Comparison of ENCODE assay signal across 10 cellular contexts in the genomic region with DNA sequence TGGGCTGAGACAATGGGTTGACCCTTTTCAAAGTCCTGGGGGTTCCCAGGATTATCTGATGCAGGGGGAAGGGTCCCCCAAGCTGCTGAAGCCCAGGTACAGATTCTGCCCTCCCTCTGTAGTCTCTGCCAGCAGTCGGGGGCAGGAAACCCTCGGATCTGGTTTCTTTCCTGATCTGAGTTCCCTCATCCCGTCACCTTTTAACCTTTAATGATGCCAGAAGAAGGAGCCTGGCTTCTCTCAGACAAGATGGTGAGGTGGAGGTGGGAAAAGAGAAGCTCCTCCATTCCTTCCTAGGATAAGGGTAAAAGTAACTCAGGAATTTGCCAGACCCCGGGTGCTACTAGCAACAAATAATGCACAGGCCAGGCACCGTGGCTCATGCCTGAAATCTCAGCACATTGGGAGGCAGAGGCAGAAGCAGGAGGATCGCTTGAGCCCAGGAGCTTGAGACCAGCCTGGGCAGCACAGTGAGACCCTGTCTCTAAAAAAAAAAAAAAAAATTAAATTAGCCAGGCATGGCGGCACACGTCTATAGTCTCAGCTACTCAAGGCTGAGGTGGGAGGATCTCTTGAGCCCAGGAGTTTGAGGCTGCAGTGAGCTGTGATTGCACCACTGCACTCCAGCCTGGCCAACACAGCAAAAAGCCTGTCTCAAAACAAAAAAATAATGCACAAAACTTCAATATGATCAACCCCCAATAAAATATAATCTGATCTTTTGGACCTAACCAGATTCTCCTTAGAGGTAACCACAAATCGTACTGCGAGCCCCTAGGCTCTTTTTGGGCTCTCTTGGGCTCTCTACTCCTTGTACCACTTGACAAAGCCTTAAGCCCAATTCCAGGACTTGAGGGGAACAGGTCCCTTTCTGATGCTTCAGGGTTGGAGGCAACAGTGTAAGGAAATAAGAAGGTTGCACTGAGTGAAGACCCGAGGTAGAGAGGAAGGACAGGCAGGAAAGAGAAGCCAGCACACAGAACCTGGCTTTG. TPM values are rescaled to one million over a fixed set of nuclear protein-coding genes. Genes with fewer than 3 reads are reported as not detected.
A peak's percentile ranks its signal among the peaks of the same experiment; 100 is the strongest.
DNase-seq lines count a peak whose midpoint lies in the region; ATAC-seq, FAIRE-seq and TF ChIP-seq lines count a peak whose summit lies in the region.
"Had no signal": no experiment of that assay in that cellular context is flagged by ENCODE, and none has a peak within 500 bp of the region (broad histone marks: within the 10 kb centered on the region; RNA-seq: fewer than 3 reads in every experiment).

No MANE protein-coding gene starts in this region.

- peak overlapping the region; percentile 35; the same call in 1 of the 2 replicates for H2BK5ac ChIP-seq in H1 (ENCODE audit: low read depth, low read length)

- H3K9ac ChIP-seq in H1 (replicated peaks in 1 of 4; ENCODE audit: extremely low read depth in 1 of 4, low read depth in 3 of 4, low read length in 3 of 4), result no peak overlapping the region

- WGBS in H1 (ENCODE audit: extremely low coverage in 1 of 2, insufficient coverage in 1 of 2, insufficient read length in 1 of 2, insufficient replicate concordance in 2 of 2, low coverage in 1 of 2, low lambda C conversion rate in 2 of 2, missing lambda C conversion rate in 1 of 2), 2 experiments, result 91% methylated on average over 11 of the region's 11 CpGs; no CpG with 5 or more reads in 1 of the 2 experiments

- no peak overlapping the region for H2BK12ac ChIP-seq in H1 (ENCODE audit: low read depth, low read length)

- peaks cover 17% of the 10 kb centered on the region for H3K36me3 Mint-ChIP-seq in nephron (ENCODE audit: low read depth)

- FAIRE-seq in H1 (lab: Jason Lieb, UNC), result no peak
- no peak for FAIRE-seq in D721Med (lab: Jason Lieb, UNC)
- FAIRE-seq: endometrium had no signal

- no peak overlapping the region for H3K14ac ChIP-seq in H1 (ENCODE audit: insufficient read length)

- no peak for TF ChIP-seq RAD21 in H1 (IDR thresholded peaks at IDR 0.05 in 1 of 2, conservative IDR thresholded peaks at IDR 0.05 in 1 of 2; ENCODE audit: low read depth in 2 of 2, low read length in 2 of 2)

- no peak for DNase-seq in cardiac muscle cell (ENCODE audit: low read depth in 1 of 2, low spot score in 1 of 2)
- DNase-seq in cardiac septum (ENCODE audit: low spot score), result no peak
- DNase-seq in H1 (ENCODE audit: low read depth in 1 of 2, low spot score in 2 of 2), result no peak
- no peak for DNase-seq in uterus
- DNase-seq in D721Med (ENCODE audit: insufficient read length, low spot score), result no peak
- no peak for DNase-seq in activated gamma-delta T cell (lab: John Stamatoyannopoulos, UW)
- DNase-seq: NCI-H2029 treated with DMSO at 0.1 percent for 48 hours had no signal

- intact Hi-C loops in cardiac septum (cut with DNase I) (no loop called here), uterus (cut with DNase I; ENCODE audit: low total_unique reads) (no loop called here)

- TF ChIP-seq CTCF in cardiac muscle cell (IDR thresholded peaks at IDR 0.05; ENCODE audit: low read depth, low read length) (no peak), H1 (IDR thresholded peaks at IDR 0.05; ENCODE audit: control extremely low read depth in 1 of 3, insufficient read depth in 1 of 3, low read depth in 1 of 3, low read length in 3 of 3) (no peak), nephron (IDR thresholded peaks at IDR 0.05; ENCODE audit: unreplicated experiment in 3 of 3) (no peak), uterus (IDR thresholded peaks at IDR 0.05) (no peak), D721Med (IDR thresholded peaks at IDR 0.05; ENCODE audit: insufficient read depth, missing control alignments) (no peak)

- no peak overlapping the region for H3K4ac ChIP-seq in H1 (replicated peaks; ENCODE audit: insufficient read length, low read depth, low read length)

- no peaks in the 10 kb centered on the region for H3K27me3 Mint-ChIP-seq in nephron (ENCODE audit: low read depth)

- no peaks in the 10 kb centered on the region for H3K36me3 ChIP-seq in cardiac muscle cell
- no peaks in the 10 kb centered on the region for H3K36me3 ChIP-seq in H1 (ENCODE audit: control insufficient read depth in 2 of 4, insufficient read depth in 4 of 4, low read length in 3 of 4)
- H3K36me3 ChIP-seq in uterus, result no peaks in the 10 kb centered on the region

- no peak overlapping the region for H2AFZ ChIP-seq in H1 (ENCODE audit: low read length)

- POLR2A ChIA-PET in H1 (lab: Charles Lee; ENCODE audit: partially characterized antibody), result interaction anchor here (1.1 kb wide), 1 partner anchor 44 kb away, joined by 4 read pairs; the partner anchor contains the start of gene CPSF4L

- H3K27ac ChIP-seq in cardiac muscle cell (peak overlapping the region; percentile 69), H1 (ENCODE audit: low read depth, low read length) (no peak overlapping the region), uterus (peak overlapping the region; percentile 97 to 99)

- H3K23me2 ChIP-seq in H1 (ENCODE audit: low read depth, low read length), result peaks cover 10% of the 10 kb centered on the region; the same call in 1 of the 2 replicates

- ATAC-seq in GM19467 (IDR thresholded peaks at IDR 0.05; ENCODE audit: unreplicated experiment), result no peak

- no peak overlapping the region for H4K91ac ChIP-seq in H1 (replicated peaks; ENCODE audit: insufficient read length, low read length)

- H2BK20ac ChIP-seq in H1 (ENCODE audit: low read length), result no peak overlapping the region

- H3K27me3 ChIP-seq in cardiac muscle cell (no peaks in the 10 kb centered on the region), H1 (replicated peaks in 1 of 4; ENCODE audit: control insufficient read depth in 3 of 4, extremely low read depth in 1 of 4, insufficient read depth in 3 of 4, low read length in 3 of 4) (no peaks in the 10 kb centered on the region), uterus (no peaks in the 10 kb centered on the region)

- no peaks in the 10 kb centered on the region for H3K9me3 Mint-ChIP-seq in nephron

- peaks cover 0 to 31% of the 10 kb centered on the region in 2 experiments; a peak in 1 of 4 replicates for H3K79me2 ChIP-seq in H1 (ENCODE audit: control insufficient read depth in 1 of 2, insufficient read depth in 2 of 2, low read length in 2 of 2)

- no peak overlapping the region for H4K5ac ChIP-seq in H1 (ENCODE audit: insufficient read length, low read depth, low read length)

- peak overlapping the region in 1 of 2 experiments; percentile 12; a peak in 2 of 4 replicates for H3K4me2 ChIP-seq in H1 (ENCODE audit: insufficient read depth in 1 of 2, low read depth in 2 of 2, low read length in 2 of 2)

- H2AK5ac ChIP-seq in H1 (ENCODE audit: low read depth, low read length), result peak overlapping the region; percentile 33; the same call in 1 of the 2 replicates

- peak overlapping the region; percentile 85 for H2BK120ac ChIP-seq in H1 (replicated peaks; ENCODE audit: low read depth, low read length)

- H3K56ac ChIP-seq in H1 (replicated peaks; ENCODE audit: insufficient read length, low read depth, low read length), result no peak overlapping the region

- peak overlapping the region; percentile 89 to 94 (median 91) for H3K27ac Mint-ChIP-seq in nephron

- no peak overlapping the region for H3K18ac ChIP-seq in H1 (ENCODE audit: extremely low read depth, low read length)

- CTCF ChIA-PET in H1 (lab: Charles Lee; ENCODE audit: partially characterized antibody), result interaction anchor here (0.6 to 8.5 kb wide), 18 partner anchors 6 to 350 kb away, joined by 3 to 53 read pairs (median 3); no protein-coding TSS in a partner anchor

- no peak overlapping the region; the same call in 1 of the 2 replicates for H2BK15ac ChIP-seq in H1 (ENCODE audit: low read length)

- peak overlapping the region; percentile 72 to 79 (median 77) for H3K4me3 Mint-ChIP-seq in nephron

- H3K79me1 ChIP-seq in H1 (ENCODE audit: low read depth, low read length), result no peaks in the 10 kb centered on the region; the same call in none of the 2 replicates

- peaks cover 0 to 2% of the 10 kb centered on the region in 2 experiments for H4K20me1 ChIP-seq in H1 (replicated peaks in 1 of 2; ENCODE audit: control insufficient read depth in 1 of 2, insufficient read depth in 2 of 2, low read length in 2 of 2)

- TF ChIP-seq POLR2A in H1 (IDR thresholded peaks at IDR 0.05; ENCODE audit: control extremely low read depth in 1 of 2, low read depth in 2 of 2, low read length in 2 of 2) (no peak), uterus (IDR thresholded peaks at IDR 0.05) (no peak)

- no peak overlapping the region for H4K8ac ChIP-seq in H1 (ENCODE audit: extremely low read depth, insufficient read depth, low read length)

- no peak for TF ChIP-seq EP300 in H1 (IDR thresholded peaks at IDR 0.05; ENCODE audit: borderline replicate concordance in 1 of 2, low read depth in 2 of 2, low read length in 2 of 2)

- no peaks in the 10 kb centered on the region for H3K9me3 ChIP-seq in cardiac muscle cell (ENCODE audit: low read depth)
- H3K9me3 ChIP-seq in H1 (ENCODE audit: insufficient read depth in 2 of 2, low read depth in 1 of 2, low read length in 1 of 2), result no peaks in the 10 kb centered on the region
- no peaks in the 10 kb centered on the region for H3K9me3 ChIP-seq in uterus

- H3K4me1 ChIP-seq in cardiac muscle cell (ENCODE audit: low read depth), result peaks cover 44% of the 10 kb centered on the region
- peaks cover 10 to 28% (median 23%) of the 10 kb centered on the region in 4 experiments for H3K4me1 ChIP-seq in H1 (replicated peaks in 1 of 4; ENCODE audit: control insufficient read depth in 3 of 4, insufficient read depth in 4 of 4, low read length in 3 of 4)
- H3K4me1 ChIP-seq in uterus, result peaks cover 0 to 5% of the 10 kb centered on the region in 2 donors

- peaks cover 68% of the 10 kb centered on the region for H3K4me1 Mint-ChIP-seq in nephron

- H3K23ac ChIP-seq in H1 (ENCODE audit: insufficient read length), result no peak overlapping the region

- H3K4me3 ChIP-seq in cardiac muscle cell (no peak overlapping the region), H1 (ENCODE audit: extremely low read depth in 1 of 4, insufficient read depth in 2 of 4, low read depth in 3 of 4, low read length in 4 of 4) (no peak overlapping the region), uterus (peak overlapping the region in 1 of 2 donors; percentile 36)

RNA-seq across cellular contexts. Expression of gene CDC42EP4, which starts 5.7 kb away (rescaled TPM):
- 18.9 and 24.9 TPM in 2 replicates for total RNA-seq in cardiac muscle cell
- polyA plus RNA-seq in cardiac muscle cell, result 17.9 and 24.4 TPM in 2 replicates
- 41.3 TPM for total RNA-seq in cardiac septum
- total RNA-seq in H1 (2021; fragmentation: NEBNext Ultra II Directional; extraction: Animal tissue kit (Norgen Biotek cat#: 25700)), result 12.6 and 13.1 TPM in 2 replicates
- 8.8 and 13.9 TPM in 2 replicates for polyA plus RNA-seq in H1 (2011; rRNA removed)
- 10.7 TPM for polyA plus RNA-seq in H1 (2011; cell fraction: cytosol; rRNA removed)
- polyA plus RNA-seq in H1 (2011; cell fraction: nucleus; rRNA removed), result 12.2 TPM
- 8.2 to 11.6 TPM (median 10.3 TPM) in 4 replicates for polyA plus RNA-seq in H1 (2012, experiment 1 of 2)
- polyA plus RNA-seq in H1 (2012, experiment 2 of 2), result 11.4 TPM
- 6.2 TPM for polyA plus RNA-seq in H1 (2013, experiment 1 of 2)
- 6.5 TPM for polyA plus RNA-seq in H1 (2013, experiment 2 of 2)
- 10.9 and 12.7 TPM in 2 replicates for polyA minus RNA-seq in H1 (2011; rRNA and poly(A)+ RNA removed)
- polyA minus RNA-seq in H1 (2011; cell fraction: cytosol; rRNA and poly(A)+ RNA removed), result 13.9 TPM
- polyA minus RNA-seq in H1 (2011; cell fraction: nucleus; rRNA and poly(A)+ RNA removed), result 19.5 TPM
- total RNA-seq in uterus, result 100 to 1,000 TPM in 1 of 4 donors, 10 to 100 TPM in 3; 26.6 to 131 (median 70.7) TPM

RNA-seq across cellular contexts. Expression of gene CPSF4L, which starts 44.5 kb away (rescaled TPM):
- not detected in 2 replicates for total RNA-seq in cardiac muscle cell
- not detected in 2 replicates for polyA plus RNA-seq in cardiac muscle cell
- total RNA-seq in cardiac septum, result not detected
- not detected in 2 replicates for total RNA-seq in H1 (2021; fragmentation: NEBNext Ultra II Directional; extraction: Animal tissue kit (Norgen Biotek cat#: 25700))
- polyA plus RNA-seq in H1 (2011; rRNA removed), result 0.28 TPM in 1 of 2 replicates, not detected in the other
- polyA plus RNA-seq in H1 (2011; cell fraction: cytosol; rRNA removed), result not detected
- polyA plus RNA-seq in H1 (2011; cell fraction: nucleus; rRNA removed), result not detected
- not detected in 4 replicates for polyA plus RNA-seq in H1 (2012, experiment 1 of 2)
- not detected for polyA plus RNA-seq in H1 (2012, experiment 2 of 2)
- not detected for polyA plus RNA-seq in H1 (2013, experiment 1 of 2)
- polyA plus RNA-seq in H1 (2013, experiment 2 of 2), result not detected
- polyA minus RNA-seq in H1 (2011; rRNA and poly(A)+ RNA removed), result not detected in 2 replicates
- polyA minus RNA-seq in H1 (2011; cell fraction: cytosol; rRNA and poly(A)+ RNA removed), result not detected
- not detected for polyA minus RNA-seq in H1 (2011; cell fraction: nucleus; rRNA and poly(A)+ RNA removed)
- under 1 TPM in 1 of 4 donors, not detected in 3; 0.34 TPM for total RNA-seq in uterus
